ENCODE assay signal across 8 cellular contexts in genomic region chr11:68314203-68314885, GRCh38. TPM values are rescaled to one million over a fixed set of nuclear protein-coding genes. Genes with fewer than 3 reads are reported as not detected.
A peak's percentile ranks its signal among the peaks of the same experiment; 100 is the strongest.
DNase-seq lines count a peak whose midpoint lies in the region; ATAC-seq and TF ChIP-seq lines count a peak whose summit lies in the region.

No MANE protein-coding gene starts in this region.

- ATAC-seq in GM21515 (IDR thresholded peaks at IDR 0.05; ENCODE audit: unreplicated experiment) (no peak), HG03095 (IDR thresholded peaks at IDR 0.05; ENCODE audit: unreplicated experiment) (no peak)

- TF ChIP-seq CTCF in endodermal cell (conservative IDR thresholded peaks at IDR 0.05), result no peak
- no peak for TF ChIP-seq CTCF in neural crest cell (conservative IDR thresholded peaks at IDR 0.05)

- peaks cover 2% of the 10 kb centered on the region for H3K36me3 Mint-ChIP-seq in endodermal cell (ENCODE audit: low read depth)
- no peaks in the 10 kb centered on the region for H3K36me3 Mint-ChIP-seq in neural crest cell (ENCODE audit: low read depth)

- no peaks in the 10 kb centered on the region for H3K27me3 ChIP-seq in endodermal cell (ENCODE audit: control insufficient read depth, insufficient read depth, low read length, poor library complexity, severe bottlenecking)

- H3K9me3 Mint-ChIP-seq in endodermal cell (no peaks in the 10 kb centered on the region), neural crest cell (no peaks in the 10 kb centered on the region)

- H3K4me3 Mint-ChIP-seq in endodermal cell (peak overlapping the region; percentile 86), neural crest cell (peak overlapping the region; percentile 98)

- peak overlapping the region; percentile 96 for H3K4me3 ChIP-seq in endodermal cell (ENCODE audit: low read length)

- H3K27me3 Mint-ChIP-seq in endodermal cell (ENCODE audit: insufficient read depth) (no peaks in the 10 kb centered on the region), neural crest cell (ENCODE audit: low read depth) (no peaks in the 10 kb centered on the region)

- no peak overlapping the region for H3K27ac ChIP-seq in endodermal cell (ENCODE audit: low read depth, low read length)

- H3K4me1 Mint-ChIP-seq in endodermal cell (peaks cover 25% of the 10 kb centered on the region), neural crest cell (peaks cover 41% of the 10 kb centered on the region)

- no peaks in the 10 kb centered on the region for H3K4me1 ChIP-seq in endodermal cell (ENCODE audit: control insufficient read depth, insufficient read depth, low read length)

- H3K9ac ChIP-seq in endodermal cell (ENCODE audit: extremely low read depth, low read length, poor library complexity, severe bottlenecking), result peak overlapping the region; percentile 56

- peak overlapping the region; percentile 92 for H3K27ac Mint-ChIP-seq in endodermal cell
- H3K27ac Mint-ChIP-seq in neural crest cell (ENCODE audit: unreplicated experiment), result peak overlapping the region; percentile 52

- H3K36me3 ChIP-seq in endodermal cell (ENCODE audit: control insufficient read depth, insufficient read depth, low read length), result no peaks in the 10 kb centered on the region

- WGBS in endodermal cell (ENCODE audit: insufficient coverage in 1 of 2, insufficient read length in 1 of 2), 2 experiments, result 36 to 45% methylated on average over 11 to 17 of the region's 17 CpGs

- DNase-seq in COLO668 (lab: John Stamatoyannopoulos, UW; ENCODE audit: unreplicated experiment) (peak; percentile 51), NCI-H2029 treated with DMSO at 0.1 percent for 48 hours (lab: John Stamatoyannopoulos, UW) (peak; percentile 54), endodermal cell (peak; percentile 80), neural crest cell (ENCODE audit: low read depth, low spot score) (no peak), kidney tubule cell (ENCODE audit: low spot score) (no peak)
- DNase-seq in activated CD4-positive, alpha-beta T cell treated with anti-CD3 and anti-CD28 coated beads for 48 hours, result no peak

- no peaks in the 10 kb centered on the region for H3K9me3 ChIP-seq in endodermal cell (ENCODE audit: control insufficient read depth, low read length)

RNA-seq across cellular contexts. Expression of gene LRP5, which starts 2.0 kb away (rescaled TPM):
- 10 to 100 TPM; 58.2 to 64.1 TPM for total RNA-seq in endodermal cell
- polyA plus RNA-seq in endodermal cell (2013, experiment 1 of 2), result 37.4 TPM
- polyA plus RNA-seq in endodermal cell (2013, experiment 2 of 2), result 35.9 TPM
- total RNA-seq in neural crest cell, result 43.4 and 44.3 TPM in 2 replicates

RNA-seq across cellular contexts. Expression of gene C11orf24, which starts 42.6 kb away (rescaled TPM):
- total RNA-seq in endodermal cell, result 10 to 100 TPM; 38.4 to 39.4 TPM
- 34.3 TPM for polyA plus RNA-seq in endodermal cell (2013, experiment 1 of 2)
- polyA plus RNA-seq in endodermal cell (2013, experiment 2 of 2), result 33.0 TPM
- 54.2 and 54.5 TPM in 2 replicates for total RNA-seq in neural crest cell

Comparison
In these comparisons a context has a peak if more than half of its experiments do, and no peak if none do; other contexts are left out.
1. DNase-seq: peak in COLO668 (single experiment), NCI-H2029 treated with DMSO at 0.1 percent for 48 hours (single experiment) and endodermal cell (single experiment); none in neural crest cell (single experiment), activated CD4-positive, alpha-beta T cell treated with anti-CD3 and anti-CD28 coated beads for 48 hours (single experiment) and kidney tubule cell (single experiment).